ENCODE assay signal across 9 cellular contexts in genomic region chr17:82204831-82205719, GRCh38. TPM values are rescaled to one million over a fixed set of nuclear protein-coding genes. Genes with fewer than 3 reads are reported as not detected.
DNase-seq lines count a peak whose midpoint lies in the region; ATAC-seq and TF ChIP-seq lines count a peak whose summit lies in the region.
"Had no signal": no experiment of that assay in that cellular context is flagged by ENCODE, and none has a peak within 500 bp of the region (broad histone marks: within the 10 kb centered on the region; RNA-seq: fewer than 3 reads in every experiment).

No MANE protein-coding gene starts in this region.

- peaks cover 15% of the 10 kb centered on the region for H3K4me1 ChIP-seq in foreskin keratinocyte

- H3K27me3 ChIP-seq in MG63: no peaks in the 10 kb centered on the region
- no peaks in the 10 kb centered on the region for H3K27me3 ChIP-seq in foreskin keratinocyte
- H3K27me3 ChIP-seq: gastrocnemius medialis had no signal

- no peak overlapping the region for H3K4me3 ChIP-seq in MG63

- H3K27ac ChIP-seq in foreskin keratinocyte: peak overlapping the region; percentile 77

- no peaks in the 10 kb centered on the region for H3K27me3 Mint-ChIP-seq in activated CD4-positive, alpha-beta memory T cell treated with anti-CD3 and anti-CD28 coated beads, Interleukin-2, amount 10 ng/mL, durations not matched to agents 7 days and 5 days
- H3K27me3 Mint-ChIP-seq in type B pancreatic cell: no peaks in the 10 kb centered on the region

- TF ChIP-seq CTCF in foreskin keratinocyte (conservative IDR thresholded peaks at IDR 0.05) (no peak), type B pancreatic cell (conservative IDR thresholded peaks at IDR 0.05) (no peak)

- POLR2A ChIA-PET in activated CD4-positive, alpha-beta memory T cell treated with anti-CD3 and anti-CD28 coated beads, Interleukin-2, amount 10 ng/mL, durations not matched to agents 7 days and 5 days (lab: Charles Lee): interaction anchor here (0.8 to 2.6 kb wide), 17 partner anchors 9 to 279 kb away, joined by 3 to 27 read pairs (median 4); partner anchors contain the start of genes CSNK1D, DCXR, RAC3 and SLC16A3

- no peak overlapping the region for H3K4me3 Mint-ChIP-seq in activated CD4-positive, alpha-beta memory T cell treated with anti-CD3 and anti-CD28 coated beads, Interleukin-2, amount 10 ng/mL, durations not matched to agents 7 days and 5 days
- H3K4me3 Mint-ChIP-seq in type B pancreatic cell: no peak overlapping the region

- CTCF ChIA-PET in activated CD4-positive, alpha-beta memory T cell treated with anti-CD3 and anti-CD28 coated beads, Interleukin-2, amount 10 ng/mL, durations not matched to agents 7 days and 5 days (lab: Charles Lee): interaction anchor here (0.8 to 1.2 kb wide), 7 partner anchors 10 to 117 kb away, joined by 3 to 11 read pairs (median 5); partner anchors contain the start of gene SLC16A3

- no peaks in the 10 kb centered on the region for H3K9me3 Mint-ChIP-seq in activated CD4-positive, alpha-beta memory T cell treated with anti-CD3 and anti-CD28 coated beads, Interleukin-2, amount 10 ng/mL, durations not matched to agents 7 days and 5 days
- no peaks in the 10 kb centered on the region for H3K9me3 Mint-ChIP-seq in type B pancreatic cell

- H3K9me3 ChIP-seq in MG63: no peaks in the 10 kb centered on the region
- H3K9me3 ChIP-seq: gastrocnemius medialis had no signal

- peak; percentile 81 for DNase-seq in COR-L47 (lab: John Stamatoyannopoulos, UW)
- peak; percentile 82 for DNase-seq in MG63
- no peak for DNase-seq in activated CD4-positive, alpha-beta memory T cell treated with anti-CD3 and anti-CD28 coated beads, Interleukin-2, amount 10 ng/mL, durations not matched to agents 7 days and 5 days
- DNase-seq in foreskin keratinocyte: peak; percentile 74 to 81
- no peak for DNase-seq in type B pancreatic cell (ENCODE audit: extremely low spot score, unreplicated experiment)
- DNase-seq in NCI-H510A treated with DMSO at 0.1 percent for 48 hours (lab: John Stamatoyannopoulos, UW): no peak
- DNase-seq in GF-D8 (lab: John Stamatoyannopoulos, UW): no peak

- peaks cover 6% of the 10 kb centered on the region for H3K36me3 ChIP-seq in MG63
- H3K36me3 ChIP-seq: gastrocnemius medialis had no signal

- peaks cover 8% of the 10 kb centered on the region for H3K36me3 Mint-ChIP-seq in activated CD4-positive, alpha-beta memory T cell treated with anti-CD3 and anti-CD28 coated beads, Interleukin-2, amount 10 ng/mL, durations not matched to agents 7 days and 5 days (ENCODE audit: low read depth)
- H3K36me3 Mint-ChIP-seq in type B pancreatic cell: no peaks in the 10 kb centered on the region

- ATAC-seq in foreskin keratinocyte (peak; percentile 73), HG02884 (IDR thresholded peaks at IDR 0.05; ENCODE audit: unreplicated experiment) (no peak)

- peaks cover 55% of the 10 kb centered on the region for H3K4me1 Mint-ChIP-seq in activated CD4-positive, alpha-beta memory T cell treated with anti-CD3 and anti-CD28 coated beads, Interleukin-2, amount 10 ng/mL, durations not matched to agents 7 days and 5 days
- H3K4me1 Mint-ChIP-seq in type B pancreatic cell (ENCODE audit: unreplicated experiment): peaks cover 12% of the 10 kb centered on the region

- peak overlapping the region; percentile 92 for H3K27ac Mint-ChIP-seq in activated CD4-positive, alpha-beta memory T cell treated with anti-CD3 and anti-CD28 coated beads, Interleukin-2, amount 10 ng/mL, durations not matched to agents 7 days and 5 days
- peak overlapping the region; percentile 98 for H3K27ac Mint-ChIP-seq in type B pancreatic cell

RNA-seq across cellular contexts. Expression of gene CCDC57, which starts 7.6 kb away (rescaled TPM):
- total RNA-seq in MG63 (2014; rRNA removed; shearing (Covaris generic); ENCODE audit: low replicate concordance): 6.9 and 8.2 TPM in 2 replicates
- total RNA-seq in activated CD4-positive, alpha-beta memory T cell treated with anti-CD3 and anti-CD28 coated beads, Interleukin-2, amount 10 ng/mL, durations not matched to agents 7 days and 5 days: 10 to 100 TPM; 49.8 to 54.9 TPM
- 19.5 TPM in 2 replicates for total RNA-seq in foreskin keratinocyte
- 17.9 and 18.3 TPM in 2 replicates for polyA plus RNA-seq in foreskin keratinocyte
- 33.5 and 58.7 TPM in 2 replicates for total RNA-seq in type B pancreatic cell (ENCODE audit: low replicate concordance)

RNA-seq across cellular contexts. Expression of gene SLC16A3, which starts 23.8 kb away (rescaled TPM):
- total RNA-seq in MG63 (2014; rRNA removed; shearing (Covaris generic); ENCODE audit: low replicate concordance): 529 and 652 TPM in 2 replicates
- total RNA-seq in activated CD4-positive, alpha-beta memory T cell treated with anti-CD3 and anti-CD28 coated beads, Interleukin-2, amount 10 ng/mL, durations not matched to agents 7 days and 5 days: 100 to 1,000 TPM; 206 to 210 TPM
- total RNA-seq in foreskin keratinocyte (40.9 and 44.3 TPM in 2 replicates), type B pancreatic cell (ENCODE audit: low replicate concordance) (27.8 and 29.8 TPM in 2 replicates)
- 47.5 and 54.7 TPM in 2 replicates for polyA plus RNA-seq in foreskin keratinocyte

Comparison
In these comparisons a context has a peak if more than half of its experiments do, and no peak if none do; other contexts are left out.
1. DNase-seq: peak in COR-L47 (single experiment), MG63 (single experiment) and foreskin keratinocyte (2 of 2); none in activated CD4-positive, alpha-beta memory T cell treated with anti-CD3 and anti-CD28 coated beads, Interleukin-2, amount 10 ng/mL, durations not matched to agents 7 days and 5 days (single experiment), type B pancreatic cell (single experiment), NCI-H510A treated with DMSO at 0.1 percent for 48 hours (single experiment) and GF-D8 (single experiment).